In genomic region chr16:5058476-5058875, GRCh38 we compare ENCODE assay signal across 12 cellular contexts. TPM values are rescaled to one million over a fixed set of nuclear protein-coding genes. Genes with fewer than 3 reads are reported as not detected.
DNase-seq lines count a peak whose midpoint lies in the region; ATAC-seq and TF ChIP-seq lines count a peak whose summit lies in the region.
"Had no signal": no experiment of that assay in that cellular context is flagged by ENCODE, and none has a peak within 500 bp of the region (broad histone marks: within the 10 kb centered on the region; RNA-seq: fewer than 3 reads in every experiment).

No MANE protein-coding gene starts in this region.

- H3K23ac ChIP-seq in mesendoderm (ENCODE audit: low read length), result no peak overlapping the region

- H3K4me1 Mint-ChIP-seq in HFFc6 (ENCODE audit: low read depth), result no peaks in the 10 kb centered on the region
- H3K4me1 Mint-ChIP-seq in chondrocyte (ENCODE audit: low read depth), result peaks cover 2% of the 10 kb centered on the region
- H3K4me1 Mint-ChIP-seq: naive B cell had no signal

- TF ChIP-seq CTCF in HFFc6 (IDR thresholded peaks at IDR 0.05) (peak; percentile 54), chondrocyte (IDR thresholded peaks at IDR 0.05) (peak; percentile 53)

- H2BK120ac ChIP-seq in mesendoderm (ENCODE audit: low read depth, low read length), result no peak overlapping the region

- no peaks in the 10 kb centered on the region for H3K79me2 ChIP-seq in mesendoderm (ENCODE audit: control insufficient read depth, insufficient read depth, low read length)

- H3K36me3 ChIP-seq in BLaER1 treated with 17β-estradiol and CSF1 and Interleukin-3, amounts not matched to agents 10 nM and 100 nM, result no peaks in the 10 kb centered on the region
- no peaks in the 10 kb centered on the region for H3K36me3 ChIP-seq in mesendoderm (ENCODE audit: control insufficient read depth, insufficient read depth, low read length)

- H3K27me3 Mint-ChIP-seq in HFFc6 (ENCODE audit: insufficient read depth), result peaks cover 23% of the 10 kb centered on the region
- H3K27me3 Mint-ChIP-seq in chondrocyte (ENCODE audit: low read depth), result peaks cover 20% of the 10 kb centered on the region

- H3K4me3 Mint-ChIP-seq in HFFc6, result no peak overlapping the region
- no peak overlapping the region for H3K4me3 Mint-ChIP-seq in chondrocyte (ENCODE audit: unreplicated experiment)
- H3K4me3 Mint-ChIP-seq: naive B cell had no signal

- no peak for ATAC-seq in GM21528 (IDR thresholded peaks at IDR 0.05; ENCODE audit: low FRiP score, unreplicated experiment)
- ATAC-seq in HG03280 (IDR thresholded peaks at IDR 0.05; ENCODE audit: unreplicated experiment), result no peak

- no peaks in the 10 kb centered on the region for H3K79me1 ChIP-seq in mesendoderm (ENCODE audit: low read length)

- H3K27me3 ChIP-seq in BLaER1 treated with 17β-estradiol and CSF1 and Interleukin-3, amounts not matched to agents 10 nM and 100 nM, result 0 out of 22 replicates have a peak, but pooled peaks cover 0 to 6% (median 0%) of the 10 kb centered on the region in 11 experiments
- H3K27me3 ChIP-seq in mesendoderm (ENCODE audit: insufficient read depth, low read length, poor library complexity), result no peaks in the 10 kb centered on the region

- H3K18ac ChIP-seq in mesendoderm (ENCODE audit: low read length), result peak overlapping the region; percentile 32

- no peak overlapping the region for H3K4ac ChIP-seq in mesendoderm (ENCODE audit: low read depth, low read length)

- DNase-seq in HFFc6 (no peak), chondrocyte (ENCODE audit: low spot score) (peak; percentile 81), mesendoderm (peak; percentile 96), COR-L47 (lab: John Stamatoyannopoulos, UW) (no peak), NOMO-1 treated with DMSO at 0.1 percent for 48 hours (lab: John Stamatoyannopoulos, UW; ENCODE audit: unreplicated experiment) (no peak)
- DNase-seq: activated CD4-positive, alpha-beta T cell treated with anti-CD3 and anti-CD28 coated beads for 48 hours; cortex of kidney; naive B cell had no signal

- no peak overlapping the region for H2BK15ac ChIP-seq in mesendoderm (replicated peaks; ENCODE audit: low read depth)

- no peak overlapping the region; a peak in 1 of 22 replicates for H3K9ac ChIP-seq in BLaER1 treated with 17β-estradiol and CSF1 and Interleukin-3, amounts not matched to agents 10 nM and 100 nM
- peak overlapping the region; percentile 32 for H3K9ac ChIP-seq in mesendoderm (ENCODE audit: low read length)

- H3K36me3 Mint-ChIP-seq in HFFc6 (ENCODE audit: low read depth) (no peaks in the 10 kb centered on the region), chondrocyte (ENCODE audit: low read depth) (no peaks in the 10 kb centered on the region)
- H3K36me3 Mint-ChIP-seq: naive B cell had no signal

- peak overlapping the region; percentile 1 for H3K56ac ChIP-seq in mesendoderm (ENCODE audit: low read length)

- H2BK5ac ChIP-seq in mesendoderm (ENCODE audit: low read length), result no peak overlapping the region

- no peak overlapping the region for H2AK5ac ChIP-seq in mesendoderm (ENCODE audit: low read length)

- H3K4me1 ChIP-seq in BLaER1 treated with 17β-estradiol and CSF1 and Interleukin-3, amounts not matched to agents 10 nM and 100 nM, result peaks cover 18 to 42% (median 35%) of the 10 kb centered on the region in 10 experiments
- peaks cover 3% of the 10 kb centered on the region for H3K4me1 ChIP-seq in mesendoderm (ENCODE audit: control insufficient read depth, low read depth, low read length)

- no peaks in the 10 kb centered on the region for H3K9me3 ChIP-seq in BLaER1 treated with 17β-estradiol and CSF1 and Interleukin-3, amounts not matched to agents 10 nM and 100 nM (replicated peaks in 1 of 11)

- H3K9me3 Mint-ChIP-seq in HFFc6 (no peaks in the 10 kb centered on the region), chondrocyte (ENCODE audit: low read depth) (no peaks in the 10 kb centered on the region)
- H3K9me3 Mint-ChIP-seq: naive B cell had no signal

- WGBS in mesendoderm (ENCODE audit: extremely low coverage, insufficient coverage, low lambda C conversion rate), result no CpG with 5 or more reads among the region's 7 CpGs

- H4K8ac ChIP-seq in mesendoderm (ENCODE audit: low read depth, low read length), result no peak overlapping the region

- no peak overlapping the region for H3K4me3 ChIP-seq in BLaER1 treated with 17β-estradiol and CSF1 and Interleukin-3, amounts not matched to agents 10 nM and 100 nM
- H3K4me3 ChIP-seq in mesendoderm (ENCODE audit: low read length), result no peak overlapping the region

- H4K20me1 ChIP-seq in BLaER1 treated with 17β-estradiol and CSF1 and Interleukin-3, amounts not matched to agents 10 nM and 100 nM, result 0 out of 22 replicates have a peak, but pooled peaks cover 0 to 7% (median 0%) of the 10 kb centered on the region in 11 experiments

- no peak overlapping the region for H4K5ac ChIP-seq in mesendoderm (ENCODE audit: low read length)

- 0 out of 22 replicates have a peak overlapping the region, but pooled peaks of 2 of the 11 experiments have one; percentile 16 to 26 for H3K27ac ChIP-seq in BLaER1 treated with 17β-estradiol and CSF1 and Interleukin-3, amounts not matched to agents 10 nM and 100 nM
- peak overlapping the region; percentile 59 for H3K27ac ChIP-seq in mesendoderm (ENCODE audit: low read depth, low read length)

- no peak overlapping the region for H3K27ac Mint-ChIP-seq in HFFc6
- no peak overlapping the region for H3K27ac Mint-ChIP-seq in chondrocyte (ENCODE audit: unreplicated experiment)
- H3K27ac Mint-ChIP-seq: naive B cell had no signal

- peak overlapping the region; percentile 37 to 77 (median 54); a peak in 21 of 22 replicates for H3K4me2 ChIP-seq in BLaER1 treated with 17β-estradiol and CSF1 and Interleukin-3, amounts not matched to agents 10 nM and 100 nM
- H3K4me2 ChIP-seq in mesendoderm (ENCODE audit: low read length), result no peak overlapping the region

RNA-seq across cellular contexts. Expression of gene C16orf89, which starts 7.3 kb away (rescaled TPM):
- not detected for total RNA-seq in HFFc6 (2021; fragmentation: NEBNext Ultra II Directional; extraction: Animal tissue kit (Norgen Biotek cat#: 25700))
- total RNA-seq in chondrocyte, result not detected in 3 replicates
- polyA plus RNA-seq in mesendoderm (2013, experiment 1 of 2), result 12.4 TPM
- polyA plus RNA-seq in mesendoderm (2013, experiment 2 of 2), result 14.3 TPM
- total RNA-seq: LHCN-M2 had no signal

RNA-seq across cellular contexts. Expression of gene ALG1, which starts 13.2 kb away (rescaled TPM):
- total RNA-seq in HFFc6 (2021; fragmentation: NEBNext Ultra II Directional; extraction: Animal tissue kit (Norgen Biotek cat#: 25700)), result 10 to 100 TPM; 43.5 to 51.3 (median 47.4) TPM
- 31.6 to 35.7 TPM (median 32.2 TPM) in 3 replicates for total RNA-seq in chondrocyte
- polyA plus RNA-seq in mesendoderm (2013, experiment 1 of 2), result 29.2 TPM
- 26.5 TPM for polyA plus RNA-seq in mesendoderm (2013, experiment 2 of 2)

RNA-seq across cellular contexts. Expression of gene NAGPA, which starts 24.7 kb away (rescaled TPM):
- total RNA-seq in HFFc6 (2021; fragmentation: NEBNext Ultra II Directional; extraction: Animal tissue kit (Norgen Biotek cat#: 25700)), result 10 to 100 TPM; 14.4 to 18.7 (median 16.4) TPM
- total RNA-seq in chondrocyte, result 10.1 to 11.8 TPM (median 11.3 TPM) in 3 replicates
- 7.8 TPM for polyA plus RNA-seq in mesendoderm (2013, experiment 1 of 2)
- polyA plus RNA-seq in mesendoderm (2013, experiment 2 of 2), result 8.3 TPM

RNA-seq across cellular contexts. Expression of gene EEF2KMT, which starts 39.1 kb away (rescaled TPM):
- 10 to 100 TPM; 13.7 to 20.1 (median 15.9) TPM for total RNA-seq in HFFc6 (2021; fragmentation: NEBNext Ultra II Directional; extraction: Animal tissue kit (Norgen Biotek cat#: 25700))
- 8.7 to 11.9 TPM (median 10.7 TPM) in 3 replicates for total RNA-seq in chondrocyte
- 14.7 TPM for polyA plus RNA-seq in mesendoderm (2013, experiment 1 of 2)
- 15.9 TPM for polyA plus RNA-seq in mesendoderm (2013, experiment 2 of 2)

Comparison
In these comparisons a context has a peak if more than half of its experiments do, and no peak if none do; other contexts are left out.
1. DNase-seq: peak in chondrocyte (single experiment) and mesendoderm (single experiment); none in HFFc6 (single experiment), COR-L47 (single experiment) and NOMO-1 treated with DMSO at 0.1 percent for 48 hours (single experiment).